Comparison of ENCODE assay signal across 1 cellular context in genomic region chr4:67751260-67751659, GRCh38.
TF ChIP-seq lines count a peak whose summit lies in the region.

No MANE protein-coding gene starts in this region.

TF ChIP-seq in GM23338, 12 proteins besides CTCF, POLR2A, EP300 and RAD21 (continued from another document):
- TF ChIP-seq, protein P1, sequence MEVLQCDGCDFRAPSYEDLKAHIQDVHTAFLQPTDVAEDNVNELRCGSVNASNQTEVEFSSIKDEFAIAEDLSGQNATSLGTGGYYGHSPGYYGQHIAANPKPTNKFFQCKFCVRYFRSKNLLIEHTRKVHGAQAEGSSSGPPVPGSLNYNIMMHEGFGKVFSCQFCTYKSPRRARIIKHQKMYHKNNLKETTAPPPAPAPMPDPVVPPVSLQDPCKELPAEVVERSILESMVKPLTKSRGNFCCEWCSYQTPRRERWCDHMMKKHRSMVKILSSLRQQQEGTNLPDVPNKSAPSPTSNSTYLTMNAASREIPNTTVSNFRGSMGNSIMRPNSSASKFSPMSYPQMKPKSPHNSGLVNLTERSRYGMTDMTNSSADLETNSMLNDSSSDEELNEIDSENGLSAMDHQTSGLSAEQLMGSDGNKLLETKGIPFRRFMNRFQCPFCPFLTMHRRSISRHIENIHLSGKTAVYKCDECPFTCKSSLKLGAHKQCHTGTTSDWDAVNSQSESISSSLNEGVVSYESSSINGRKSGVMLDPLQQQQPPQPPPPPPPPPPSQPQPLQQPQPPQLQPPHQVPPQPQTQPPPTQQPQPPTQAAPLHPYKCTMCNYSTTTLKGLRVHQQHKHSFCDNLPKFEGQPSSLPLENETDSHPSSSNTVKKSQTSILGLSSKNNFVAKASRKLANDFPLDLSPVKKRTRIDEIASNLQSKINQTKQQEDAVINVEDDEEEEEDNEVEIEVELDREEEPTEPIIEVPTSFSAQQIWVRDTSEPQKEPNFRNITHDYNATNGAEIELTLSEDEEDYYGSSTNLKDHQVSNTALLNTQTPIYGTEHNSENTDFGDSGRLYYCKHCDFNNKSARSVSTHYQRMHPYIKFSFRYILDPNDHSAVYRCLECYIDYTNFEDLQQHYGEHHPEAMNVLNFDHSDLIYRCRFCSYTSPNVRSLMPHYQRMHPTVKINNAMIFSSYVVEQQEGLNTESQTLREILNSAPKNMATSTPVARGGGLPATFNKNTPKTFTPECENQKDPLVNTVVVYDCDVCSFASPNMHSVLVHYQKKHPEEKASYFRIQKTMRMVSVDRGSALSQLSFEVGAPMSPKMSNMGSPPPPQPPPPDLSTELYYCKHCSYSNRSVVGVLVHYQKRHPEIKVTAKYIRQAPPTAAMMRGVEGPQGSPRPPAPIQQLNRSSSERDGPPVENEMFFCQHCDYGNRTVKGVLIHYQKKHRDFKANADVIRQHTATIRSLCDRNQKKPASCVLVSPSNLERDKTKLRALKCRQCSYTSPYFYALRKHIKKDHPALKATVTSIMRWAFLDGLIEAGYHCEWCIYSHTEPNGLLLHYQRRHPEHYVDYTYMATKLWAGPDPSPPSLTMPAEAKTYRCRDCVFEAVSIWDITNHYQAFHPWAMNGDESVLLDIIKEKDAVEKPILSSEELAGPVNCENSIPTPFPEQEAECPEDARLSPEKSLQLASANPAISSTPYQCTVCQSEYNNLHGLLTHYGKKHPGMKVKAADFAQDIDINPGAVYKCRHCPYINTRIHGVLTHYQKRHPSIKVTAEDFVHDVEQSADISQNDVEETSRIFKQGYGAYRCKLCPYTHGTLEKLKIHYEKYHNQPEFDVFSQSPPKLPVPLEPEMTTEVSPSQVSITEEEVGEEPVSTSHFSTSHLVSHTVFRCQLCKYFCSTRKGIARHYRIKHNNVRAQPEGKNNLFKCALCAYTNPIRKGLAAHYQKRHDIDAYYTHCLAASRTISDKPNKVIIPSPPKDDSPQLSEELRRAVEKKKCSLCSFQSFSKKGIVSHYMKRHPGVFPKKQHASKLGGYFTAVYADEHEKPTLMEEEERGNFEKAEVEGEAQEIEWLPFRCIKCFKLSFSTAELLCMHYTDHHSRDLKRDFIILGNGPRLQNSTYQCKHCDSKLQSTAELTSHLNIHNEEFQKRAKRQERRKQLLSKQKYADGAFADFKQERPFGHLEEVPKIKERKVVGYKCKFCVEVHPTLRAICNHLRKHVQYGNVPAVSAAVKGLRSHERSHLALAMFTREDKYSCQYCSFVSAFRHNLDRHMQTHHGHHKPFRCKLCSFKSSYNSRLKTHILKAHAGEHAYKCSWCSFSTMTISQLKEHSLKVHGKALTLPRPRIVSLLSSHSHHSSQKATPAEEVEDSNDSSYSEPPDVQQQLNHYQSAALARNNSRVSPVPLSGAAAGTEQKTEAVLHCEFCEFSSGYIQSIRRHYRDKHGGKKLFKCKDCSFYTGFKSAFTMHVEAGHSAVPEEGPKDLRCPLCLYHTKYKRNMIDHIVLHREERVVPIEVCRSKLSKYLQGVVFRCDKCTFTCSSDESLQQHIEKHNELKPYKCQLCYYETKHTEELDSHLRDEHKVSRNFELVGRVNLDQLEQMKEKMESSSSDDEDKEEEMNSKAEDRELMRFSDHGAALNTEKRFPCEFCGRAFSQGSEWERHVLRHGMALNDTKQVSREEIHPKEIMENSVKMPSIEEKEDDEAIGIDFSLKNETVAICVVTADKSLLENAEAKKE (CRISPR knock-in tag; IDR thresholded peaks at IDR 0.05): no peak
- TF ChIP-seq ETS1 (IDR thresholded peaks at IDR 0.05): no peak
- no peak for TF ChIP-seq JUNB (IDR thresholded peaks at IDR 0.05; ENCODE audit: unreplicated experiment)
- TF ChIP-seq POLR2AphosphoS5 (IDR thresholded peaks at IDR 0.05; ENCODE audit: low read depth): no peak
- no peak for TF ChIP-seq ZNF114 (CRISPR knock-in tag; IDR thresholded peaks at IDR 0.05)
- TF ChIP-seq EZH2phosphoT487 (IDR thresholded peaks at IDR 0.05; ENCODE audit: unreplicated experiment): no peak
- TF ChIP-seq, protein P2, sequence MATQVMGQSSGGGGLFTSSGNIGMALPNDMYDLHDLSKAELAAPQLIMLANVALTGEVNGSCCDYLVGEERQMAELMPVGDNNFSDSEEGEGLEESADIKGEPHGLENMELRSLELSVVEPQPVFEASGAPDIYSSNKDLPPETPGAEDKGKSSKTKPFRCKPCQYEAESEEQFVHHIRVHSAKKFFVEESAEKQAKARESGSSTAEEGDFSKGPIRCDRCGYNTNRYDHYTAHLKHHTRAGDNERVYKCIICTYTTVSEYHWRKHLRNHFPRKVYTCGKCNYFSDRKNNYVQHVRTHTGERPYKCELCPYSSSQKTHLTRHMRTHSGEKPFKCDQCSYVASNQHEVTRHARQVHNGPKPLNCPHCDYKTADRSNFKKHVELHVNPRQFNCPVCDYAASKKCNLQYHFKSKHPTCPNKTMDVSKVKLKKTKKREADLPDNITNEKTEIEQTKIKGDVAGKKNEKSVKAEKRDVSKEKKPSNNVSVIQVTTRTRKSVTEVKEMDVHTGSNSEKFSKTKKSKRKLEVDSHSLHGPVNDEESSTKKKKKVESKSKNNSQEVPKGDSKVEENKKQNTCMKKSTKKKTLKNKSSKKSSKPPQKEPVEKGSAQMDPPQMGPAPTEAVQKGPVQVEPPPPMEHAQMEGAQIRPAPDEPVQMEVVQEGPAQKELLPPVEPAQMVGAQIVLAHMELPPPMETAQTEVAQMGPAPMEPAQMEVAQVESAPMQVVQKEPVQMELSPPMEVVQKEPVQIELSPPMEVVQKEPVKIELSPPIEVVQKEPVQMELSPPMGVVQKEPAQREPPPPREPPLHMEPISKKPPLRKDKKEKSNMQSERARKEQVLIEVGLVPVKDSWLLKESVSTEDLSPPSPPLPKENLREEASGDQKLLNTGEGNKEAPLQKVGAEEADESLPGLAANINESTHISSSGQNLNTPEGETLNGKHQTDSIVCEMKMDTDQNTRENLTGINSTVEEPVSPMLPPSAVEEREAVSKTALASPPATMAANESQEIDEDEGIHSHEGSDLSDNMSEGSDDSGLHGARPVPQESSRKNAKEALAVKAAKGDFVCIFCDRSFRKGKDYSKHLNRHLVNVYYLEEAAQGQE (IDR thresholded peaks at IDR 0.05; ENCODE audit: unreplicated experiment): no peak
